25 cellular contexts compared by ENCODE assay signal in genomic region chrX:97011540-97011939, GRCh38.
"Had no signal": no experiment of that assay in that cellular context is flagged by ENCODE, and none has a peak within 500 bp of the region (broad histone marks: within the 10 kb centered on the region; RNA-seq: fewer than 3 reads in every experiment).

No MANE protein-coding gene starts in this region.

- H3K36me3 ChIP-seq: colonic mucosa, esophagus muscularis mucosa, esophagus squamous epithelium, gastrocnemius medialis, gastroesophageal sphincter, heart left ventricle, heart right ventricle had no signal

- H3K9me3 Mint-ChIP-seq: dendritic cell treated with granulocyte-macrophage colony-stimulating factor and Interleukin-4, amounts not matched to agents 40 ng/mL and 50 ng/mL, for 4 days; effector memory CD8-positive, alpha-beta T cell; endodermal cell had no signal

- H3K4me1 ChIP-seq: colonic mucosa, esophagus squamous epithelium, foreskin keratinocyte, gastrocnemius medialis, gastroesophageal sphincter, heart left ventricle, heart right ventricle had no signal

- H3K4me3 Mint-ChIP-seq: dendritic cell treated with granulocyte-macrophage colony-stimulating factor and Interleukin-4, amounts not matched to agents 40 ng/mL and 50 ng/mL, for 4 days; effector memory CD8-positive, alpha-beta T cell; endodermal cell had no signal

- H3K27me3 ChIP-seq: colonic mucosa, esophagus muscularis mucosa, esophagus squamous epithelium, foreskin keratinocyte, gastrocnemius medialis, gastroesophageal sphincter had no signal

- DNase-seq: colonic mucosa; cortex of kidney; dermis blood vessel endothelial cell; dorsolateral prefrontal cortex; effector CD4-positive, alpha-beta T cell; effector CD8-positive, alpha-beta T cell; effector memory CD4-positive, alpha-beta T cell; effector memory CD8-positive, alpha-beta T cell; endodermal cell; erythroblast; esophagus squamous epithelium; foreskin fibroblast; foreskin keratinocyte; foreskin melanocyte; gastrocnemius medialis; glutamatergic neuron; head of caudate nucleus; heart left ventricle; heart right ventricle had no signal

- ATAC-seq: effector memory CD8-positive, alpha-beta T cell; esophagus mucosa; foreskin keratinocyte; gastrocnemius medialis; gastroesophageal sphincter; heart left ventricle; heart right ventricle had no signal

- H3K27ac ChIP-seq: colonic mucosa, coronary artery, dorsolateral prefrontal cortex, epithelial cell of prostate, esophagus muscularis mucosa, esophagus squamous epithelium, foreskin keratinocyte, gastrocnemius medialis, gastroesophageal sphincter, heart left ventricle, heart right ventricle had no signal

- H3K4me3 ChIP-seq: colonic mucosa, coronary artery, dorsolateral prefrontal cortex, esophagus muscularis mucosa, esophagus squamous epithelium, gastrocnemius medialis, gastroesophageal sphincter, heart left ventricle, heart right ventricle had no signal

- H3K9me3 ChIP-seq: colonic mucosa, esophagus muscularis mucosa, esophagus squamous epithelium, gastrocnemius medialis, gastroesophageal sphincter, heart left ventricle, heart right ventricle had no signal

- H3K27ac Mint-ChIP-seq: dendritic cell treated with granulocyte-macrophage colony-stimulating factor and Interleukin-4, amounts not matched to agents 40 ng/mL and 50 ng/mL, for 4 days; effector memory CD8-positive, alpha-beta T cell; endodermal cell had no signal
